In genomic region chr18:484749-485464, GRCh38 we compare ENCODE assay signal across 13 cellular contexts. TPM values are rescaled to one million over a fixed set of nuclear protein-coding genes. Genes with fewer than 3 reads are reported as not detected.
DNase-seq lines count a peak whose midpoint lies in the region; ATAC-seq lines count a peak whose summit lies in the region.
"Had no signal": no experiment of that assay in that cellular context is flagged by ENCODE, and none has a peak within 500 bp of the region (broad histone marks: within the 10 kb centered on the region; RNA-seq: fewer than 3 reads in every experiment).

No MANE protein-coding gene starts in this region.

- no peak overlapping the region for H3K27ac Mint-ChIP-seq in activated naive CD8-positive, alpha-beta T cell treated with anti-CD3 and anti-CD28 coated beads, Interleukin-2, amount 10 ng/mL, durations not matched to agents 7 days and 5 days
- no peak overlapping the region for H3K27ac Mint-ChIP-seq in activated naive CD8-positive, alpha-beta T cell treated with anti-CD3 and anti-CD28 coated beads for 36 hours
- no peak overlapping the region for H3K27ac Mint-ChIP-seq in stimulated activated naive B cell treated with anti-CD40 and anti-IgM and Interleukin-4, amounts not matched to agents 10 μg/mL and 1 μg/mL and 100 μg/mL, for 72 hours
- H3K27ac Mint-ChIP-seq: T-helper 2 cell treated with Interferon-gamma antibody and Interleukin-4, amounts not matched to agents 5 μg/mL and 100 μg/mL, for 36 hours had no signal

- no peaks in the 10 kb centered on the region for H3K36me3 Mint-ChIP-seq in activated naive CD8-positive, alpha-beta T cell treated with anti-CD3 and anti-CD28 coated beads, Interleukin-2, amount 10 ng/mL, durations not matched to agents 7 days and 5 days
- H3K36me3 Mint-ChIP-seq in activated naive CD8-positive, alpha-beta T cell treated with anti-CD3 and anti-CD28 coated beads for 36 hours = no peaks in the 10 kb centered on the region
- H3K36me3 Mint-ChIP-seq in stimulated activated naive B cell treated with anti-CD40 and anti-IgM and Interleukin-4, amounts not matched to agents 10 μg/mL and 1 μg/mL and 100 μg/mL, for 72 hours = peaks cover 5 to 6% of the 10 kb centered on the region in 2 donors

- peaks cover 7% of the 10 kb centered on the region for H3K4me1 Mint-ChIP-seq in activated naive CD8-positive, alpha-beta T cell treated with anti-CD3 and anti-CD28 coated beads, Interleukin-2, amount 10 ng/mL, durations not matched to agents 7 days and 5 days
- H3K4me1 Mint-ChIP-seq in activated naive CD8-positive, alpha-beta T cell treated with anti-CD3 and anti-CD28 coated beads for 36 hours = no peaks in the 10 kb centered on the region
- H3K4me1 Mint-ChIP-seq in stimulated activated naive B cell treated with anti-CD40 and anti-IgM and Interleukin-4, amounts not matched to agents 10 μg/mL and 1 μg/mL and 100 μg/mL, for 72 hours = no peaks in the 10 kb centered on the region

- peak; percentile 22 for ATAC-seq in activated naive CD8-positive, alpha-beta T cell treated with anti-CD3 and anti-CD28 coated beads, Interleukin-2, amount 10 ng/mL, durations not matched to agents 7 days and 5 days (ENCODE audit: low read depth)
- ATAC-seq in HG02938 (IDR thresholded peaks at IDR 0.05; ENCODE audit: unreplicated experiment) (peak; percentile 77), GM18858 (IDR thresholded peaks at IDR 0.05; ENCODE audit: unreplicated experiment) (no peak)
- peak; percentile 23 to 31 for ATAC-seq in stimulated activated naive B cell treated with anti-CD40 and anti-IgM and Interleukin-4, amounts not matched to agents 10 μg/mL and 1 μg/mL and 100 μg/mL, for 72 hours (replicated peaks)

- DNase-seq in activated naive CD8-positive, alpha-beta T cell treated with anti-CD3 and anti-CD28 coated beads, Interleukin-2, amount 10 ng/mL, durations not matched to agents 7 days and 5 days = no peak
- DNase-seq in activated naive CD8-positive, alpha-beta T cell treated with anti-CD3 and anti-CD28 coated beads for 36 hours = no peak
- DNase-seq in NOMO-1 (lab: John Stamatoyannopoulos, UW; ENCODE audit: unreplicated experiment in 2 of 2) (peak; percentile 28 to 81), DMS153 treated with DMSO at 0.1 percent for 48 hours (lab: John Stamatoyannopoulos, UW; ENCODE audit: unreplicated experiment) (no peak), dermis blood vessel endothelial cell (no peak)
- no peak for DNase-seq in stimulated activated naive B cell treated with anti-CD40 and anti-IgM and Interleukin-4, amounts not matched to agents 10 μg/mL and 1 μg/mL and 100 μg/mL, for 72 hours
- DNase-seq: 8988T, mesendoderm, NCI-H82, transverse colon had no signal

- no peak overlapping the region for H3K4me3 Mint-ChIP-seq in activated naive CD8-positive, alpha-beta T cell treated with anti-CD3 and anti-CD28 coated beads, Interleukin-2, amount 10 ng/mL, durations not matched to agents 7 days and 5 days
- H3K4me3 Mint-ChIP-seq in activated naive CD8-positive, alpha-beta T cell treated with anti-CD3 and anti-CD28 coated beads for 36 hours = no peak overlapping the region
- H3K4me3 Mint-ChIP-seq in stimulated activated naive B cell treated with anti-CD40 and anti-IgM and Interleukin-4, amounts not matched to agents 10 μg/mL and 1 μg/mL and 100 μg/mL, for 72 hours = no peak overlapping the region
- H3K4me3 Mint-ChIP-seq: T-helper 2 cell treated with Interferon-gamma antibody and Interleukin-4, amounts not matched to agents 5 μg/mL and 100 μg/mL, for 36 hours had no signal

- POLR2A ChIA-PET in activated naive CD8-positive, alpha-beta T cell treated with anti-CD3 and anti-CD28 coated beads, Interleukin-2, amount 10 ng/mL, durations not matched to agents 7 days and 5 days (lab: Charles Lee) = no interaction called here

- peaks cover 15% of the 10 kb centered on the region for H3K27me3 Mint-ChIP-seq in activated naive CD8-positive, alpha-beta T cell treated with anti-CD3 and anti-CD28 coated beads, Interleukin-2, amount 10 ng/mL, durations not matched to agents 7 days and 5 days
- peaks cover 18% of the 10 kb centered on the region for H3K27me3 Mint-ChIP-seq in activated naive CD8-positive, alpha-beta T cell treated with anti-CD3 and anti-CD28 coated beads for 36 hours
- peaks cover 4 to 6% of the 10 kb centered on the region in 2 donors for H3K27me3 Mint-ChIP-seq in stimulated activated naive B cell treated with anti-CD40 and anti-IgM and Interleukin-4, amounts not matched to agents 10 μg/mL and 1 μg/mL and 100 μg/mL, for 72 hours

- no peaks in the 10 kb centered on the region for H3K9me3 Mint-ChIP-seq in activated naive CD8-positive, alpha-beta T cell treated with anti-CD3 and anti-CD28 coated beads, Interleukin-2, amount 10 ng/mL, durations not matched to agents 7 days and 5 days
- H3K9me3 Mint-ChIP-seq in activated naive CD8-positive, alpha-beta T cell treated with anti-CD3 and anti-CD28 coated beads for 36 hours = peaks cover 4% of the 10 kb centered on the region
- H3K9me3 Mint-ChIP-seq in stimulated activated naive B cell treated with anti-CD40 and anti-IgM and Interleukin-4, amounts not matched to agents 10 μg/mL and 1 μg/mL and 100 μg/mL, for 72 hours = peaks cover 6 to 10% of the 10 kb centered on the region in 2 donors
- H3K9me3 Mint-ChIP-seq: T-helper 2 cell treated with Interferon-gamma antibody and Interleukin-4, amounts not matched to agents 5 μg/mL and 100 μg/mL, for 36 hours had no signal

RNA-seq across cellular contexts. Expression of gene COLEC12, which starts 15.6 kb away (rescaled TPM):
- under 1 TPM; 0.06 to 0.11 TPM for total RNA-seq in activated naive CD8-positive, alpha-beta T cell treated with anti-CD3 and anti-CD28 coated beads, Interleukin-2, amount 10 ng/mL, durations not matched to agents 7 days and 5 days
- total RNA-seq in activated naive CD8-positive, alpha-beta T cell treated with anti-CD3 and anti-CD28 coated beads for 36 hours = not detected
- 45.1 and 64.2 TPM in 2 replicates for total RNA-seq in dermis blood vessel endothelial cell

Comparison
In these comparisons a context has a peak if more than half of its experiments do, and no peak if none do; other contexts are left out.
1. DNase-seq: peak in NOMO-1 (2 of 2); none in activated naive CD8-positive, alpha-beta T cell treated with anti-CD3 and anti-CD28 coated beads, Interleukin-2, amount 10 ng/mL, durations not matched to agents 7 days and 5 days (single experiment), activated naive CD8-positive, alpha-beta T cell treated with anti-CD3 and anti-CD28 coated beads for 36 hours (single experiment), stimulated activated naive B cell treated with anti-CD40 and anti-IgM and Interleukin-4, amounts not matched to agents 10 μg/mL and 1 μg/mL and 100 μg/mL, for 72 hours (single experiment), DMS153 treated with DMSO at 0.1 percent for 48 hours (single experiment) and dermis blood vessel endothelial cell (single experiment).
2. RNA of gene COLEC12, which starts 15.6 kb away (total RNA-seq): 45.1 to 64.2 TPM in dermis blood vessel endothelial cell; 0.06 to 0.11 TPM in activated naive CD8-positive, alpha-beta T cell treated with anti-CD3 and anti-CD28 coated beads, Interleukin-2, amount 10 ng/mL, durations not matched to agents 7 days and 5 days and not detected in activated naive CD8-positive, alpha-beta T cell treated with anti-CD3 and anti-CD28 coated beads for 36 hours; every median in the first group is over 10 times any median in the second.